In the genomic region with DNA sequence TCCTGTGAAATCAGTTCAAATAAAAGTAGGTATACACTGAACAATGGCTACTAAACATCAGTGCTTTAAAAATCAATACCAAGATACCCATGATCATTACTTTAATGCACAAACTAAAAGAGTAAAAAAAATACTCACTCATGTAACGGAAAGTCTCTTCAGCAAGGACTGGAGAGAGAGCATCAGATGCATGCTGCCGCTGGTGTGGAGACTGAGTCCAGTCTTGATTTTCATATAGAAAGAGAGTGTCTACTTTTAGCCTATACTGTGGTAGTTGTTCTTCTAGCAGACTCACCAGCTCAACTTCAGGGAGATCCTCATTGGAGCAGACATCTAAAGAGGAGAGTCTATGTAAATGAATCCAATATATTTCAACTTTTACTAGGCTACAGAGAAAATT, we compare ENCODE assay signal across 1 cellular context.
TF ChIP-seq lines count a peak whose summit lies in the region.

No MANE protein-coding gene starts in this region.

TF ChIP-seq in IMR-90, 13 proteins besides CTCF, POLR2A, EP300 and RAD21:
- TF ChIP-seq RFX5 (IDR thresholded peaks at IDR 0.05; ENCODE audit: low read depth, low read length) (no peak), SMC3 (IDR thresholded peaks at IDR 0.05; ENCODE audit: low read depth, low read length) (no peak), USF2 (IDR thresholded peaks at IDR 0.05; ENCODE audit: low read depth, low read length) (no peak), MAFK (IDR thresholded peaks at IDR 0.05; ENCODE audit: low read depth, low read length) (no peak), ELK1 (IDR thresholded peaks at IDR 0.05; ENCODE audit: borderline replicate concordance, low read depth, low read length) (no peak), RCOR1 (IDR thresholded peaks at IDR 0.05; ENCODE audit: insufficient replicate concordance, low read length) (no peak), CEBPB (IDR thresholded peaks at IDR 0.05; ENCODE audit: low read depth, low read length) (no peak), FOS (IDR thresholded peaks at IDR 0.05; ENCODE audit: low read depth, low read length) (no peak), BHLHE40 (IDR thresholded peaks at IDR 0.05; ENCODE audit: low read depth, low read length) (no peak), CHD1 (IDR thresholded peaks at IDR 0.05; ENCODE audit: low read depth, low read length) (no peak), MAZ (IDR thresholded peaks at IDR 0.05; ENCODE audit: borderline replicate concordance, low read depth, low read length) (no peak), MXI1 (IDR thresholded peaks at IDR 0.05; ENCODE audit: borderline replicate concordance, low read depth, low read length) (no peak), NFE2L2 (IDR thresholded peaks at IDR 0.05; ENCODE audit: low read depth, low read length) (no peak)
